23 cellular contexts compared by ENCODE assay signal in the genomic region with DNA sequence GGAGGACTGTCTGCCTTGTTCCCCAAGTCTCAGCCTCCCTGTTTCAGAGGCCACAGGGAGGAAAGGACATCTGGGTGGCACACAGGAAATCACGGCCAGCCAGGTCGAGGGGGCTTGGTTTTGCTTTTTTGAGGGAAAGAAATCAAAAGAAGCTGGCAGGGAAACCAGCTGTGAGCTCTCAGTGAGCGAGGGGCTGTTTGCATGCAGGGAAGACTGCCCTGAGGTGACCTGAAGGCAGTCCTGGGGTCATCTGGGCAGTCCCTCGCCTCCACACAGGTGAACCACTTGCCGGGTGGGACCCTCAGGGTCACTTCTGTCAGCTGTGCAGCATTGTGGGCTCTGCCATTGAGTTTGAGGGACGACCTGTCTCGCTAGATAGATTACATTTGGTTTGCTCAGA. TPM values are rescaled to one million over a fixed set of nuclear protein-coding genes. Genes with fewer than 3 reads are reported as not detected.
"Had no signal": no experiment of that assay in that cellular context is flagged by ENCODE, and none has a peak within 500 bp of the region (broad histone marks: within the 10 kb centered on the region; RNA-seq: fewer than 3 reads in every experiment).

No MANE protein-coding gene starts in this region.

- H3K4me3 Mint-ChIP-seq: effector memory CD8-positive, alpha-beta T cell; naive thymus-derived CD4-positive, alpha-beta T cell; stimulated activated memory B cell treated with anti-CD40 and anti-IgM and Interleukin-4, amounts not matched to agents 10 μg/mL and 1 μg/mL and 100 μg/mL, for 72 hours had no signal

- H3K4me1 Mint-ChIP-seq: naive thymus-derived CD4-positive, alpha-beta T cell; stimulated activated memory B cell treated with anti-CD40 and anti-IgM and Interleukin-4, amounts not matched to agents 10 μg/mL and 1 μg/mL and 100 μg/mL, for 72 hours had no signal

- H3K9me3 Mint-ChIP-seq: effector memory CD8-positive, alpha-beta T cell; type B pancreatic cell had no signal

- H3K27ac ChIP-seq: epithelial cell of prostate, gastrocnemius medialis, left lung, neutrophil, sigmoid colon, testis, tibial artery had no signal

- DNase-seq: cerebellar nuclear complex; cortex of kidney; effector memory CD8-positive, alpha-beta T cell; foreskin fibroblast; gastrocnemius medialis; head of caudate nucleus; kidney; left lung; mesenchymal stem cell; midbrain; naive thymus-derived CD4-positive, alpha-beta T cell; sigmoid colon; stimulated activated CD4-positive, alpha-beta T cell treated with anti-CD3 and anti-CD28 coated beads, Interleukin-4, amount 100 ng/mL, for 4 hours; stimulated activated naive CD8-positive, alpha-beta T cell treated with anti-CD3 and anti-CD28 coated beads, Interleukin-15, Interleukin-2, amounts not matched to agents 100 U/mL and 50 U/mL, for 24 hours; substantia nigra; testis; tibial artery had no signal

- H3K27ac Mint-ChIP-seq: effector memory CD8-positive, alpha-beta T cell; naive thymus-derived CD4-positive, alpha-beta T cell; stimulated activated memory B cell treated with anti-CD40 and anti-IgM and Interleukin-4, amounts not matched to agents 10 μg/mL and 1 μg/mL and 100 μg/mL, for 72 hours had no signal

- H3K36me3 Mint-ChIP-seq: stimulated activated memory B cell treated with anti-CD40 and anti-IgM and Interleukin-4, amounts not matched to agents 10 μg/mL and 1 μg/mL and 100 μg/mL, for 72 hours had no signal

RNA-seq across cellular contexts. Expression of gene PKNOX2, which starts 28.2 kb away (rescaled TPM):
- total RNA-seq: dermis microvascular lymphatic vessel endothelial cell; lung microvascular endothelial cell; naive thymus-derived CD4-positive, alpha-beta T cell had no signal
